20 cellular contexts compared by ENCODE assay signal in the genomic region with DNA sequence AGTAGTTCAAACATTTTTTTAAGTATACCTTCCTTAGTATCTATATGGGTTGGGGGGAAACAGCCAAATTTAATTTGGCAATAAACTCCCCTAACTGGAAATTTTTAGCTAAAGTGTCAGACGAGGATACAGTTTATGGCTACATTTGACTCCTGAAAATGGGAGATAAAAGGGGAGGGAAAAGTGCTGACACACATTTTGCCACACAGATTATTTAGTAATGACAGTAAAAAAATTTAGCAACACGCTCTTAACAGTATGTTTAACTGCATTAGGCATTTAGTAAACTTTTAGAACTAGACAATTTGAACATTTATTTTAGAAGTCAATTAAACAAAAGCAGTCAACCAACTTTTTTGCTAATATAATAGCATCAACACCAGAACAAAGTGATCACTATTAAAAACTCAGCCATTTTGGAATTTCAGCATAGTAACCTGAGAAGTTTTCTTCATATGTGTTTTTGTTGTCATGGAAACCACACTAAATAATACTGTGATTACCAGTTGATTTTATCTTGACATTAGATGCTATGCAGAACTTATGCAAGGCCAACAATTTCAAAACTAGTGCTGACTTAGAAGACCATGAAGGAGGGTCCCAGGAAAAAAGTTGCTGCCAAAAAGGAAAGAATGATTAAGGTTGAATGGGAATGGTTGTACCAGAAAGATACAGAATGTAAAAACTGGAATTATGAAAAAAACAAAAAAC. TPM values are rescaled to one million over a fixed set of nuclear protein-coding genes. Genes with fewer than 3 reads are reported as not detected.
DNase-seq lines count a peak whose midpoint lies in the region; ATAC-seq and TF ChIP-seq lines count a peak whose summit lies in the region.
"Had no signal": no experiment of that assay in that cellular context is flagged by ENCODE, and none has a peak within 500 bp of the region (broad histone marks: within the 10 kb centered on the region; RNA-seq: fewer than 3 reads in every experiment).

No MANE protein-coding gene starts in this region.

- H3K79me2 ChIP-seq in mammary epithelial cell (ENCODE audit: insufficient read depth, low read length), result no peaks in the 10 kb centered on the region

- H3K4me2 ChIP-seq in mammary epithelial cell (ENCODE audit: insufficient read depth, low read depth, low read length), result no peak overlapping the region

- H3K9me3 Mint-ChIP-seq in CD8-positive, alpha-beta T cell, result no peaks in the 10 kb centered on the region
- H3K9me3 Mint-ChIP-seq: activated B cell treated with CpG ODN at 0.5 μM for 24 hours, nephron had no signal

- no peak overlapping the region for H3K4me3 ChIP-seq in CD8-positive, alpha-beta T cell (ENCODE audit: low read depth, low read length)
- H3K4me3 ChIP-seq in mammary epithelial cell (replicated peaks in 1 of 3; ENCODE audit: insufficient read depth in 1 of 3, low read depth in 2 of 3, low read length in 3 of 3), result no peak overlapping the region
- no peak overlapping the region for H3K4me3 ChIP-seq in esophagus muscularis mucosa
- no peak overlapping the region for H3K4me3 ChIP-seq in gastrocnemius medialis

- CTCF ChIA-PET in CD8-positive, alpha-beta T cell (lab: Charles Lee), result no interaction called here
- CTCF ChIA-PET in mammary epithelial cell (lab: Charles Lee; ENCODE audit: low non-redundant PET), result no interaction called here

- H3K9ac ChIP-seq in mammary epithelial cell (ENCODE audit: insufficient read depth, low read length), result no peak overlapping the region

- H4K20me1 ChIP-seq in mammary epithelial cell (ENCODE audit: insufficient read depth, low read length), result no peaks in the 10 kb centered on the region

- in situ Hi-C loops in mammary epithelial cell (cut with MboI; ENCODE audit: low sequenced_read_pairs in 2 of 2), result no loop called here
- in situ Hi-C loops in gastrocnemius medialis (cut with MboI; ENCODE audit: low sequenced_read_pairs in 4 of 4), result no loop called here

- H3K36me3 Mint-ChIP-seq in CD8-positive, alpha-beta T cell, result peaks cover 76% of the 10 kb centered on the region
- H3K36me3 Mint-ChIP-seq: activated CD8-positive, alpha-beta memory T cell treated with anti-CD3 and anti-CD28 coated beads, Interleukin-2, amount 10 ng/mL, durations not matched to agents 7 days and 5 days had no signal

- H2AFZ ChIP-seq in mammary epithelial cell (ENCODE audit: low read depth, low read length), result no peak overlapping the region

- H3K27me3 Mint-ChIP-seq in CD8-positive, alpha-beta T cell (ENCODE audit: low read depth), result no peaks in the 10 kb centered on the region

- no TSS peak for BruUV-seq in mammary epithelial cell (replicated peaks; lab: Mats Ljungman, UMichigan)

- TF ChIP-seq EP300 in esophagus muscularis mucosa (IDR thresholded peaks at IDR 0.05), result no peak

- POLR2A ChIA-PET in CD8-positive, alpha-beta T cell (lab: Charles Lee), result no interaction called here

- intact Hi-C loops in CD8-positive, alpha-beta T cell (cut with DNase I, micrococcal nuclease), result loop anchor here in 1 of 2 experiments (5.0 kb wide), 1 partner anchor 40 kb away; no protein-coding TSS in a partner anchor
- intact Hi-C loops in mammary epithelial cell (cut with micrococcal nuclease) (no loop called here), esophagus muscularis mucosa (cut with DNase I) (no loop called here), gastrocnemius medialis (cut with DNase I; ENCODE audit: low total_unique reads) (no loop called here)

- H3K4me1 ChIP-seq in CD8-positive, alpha-beta T cell (ENCODE audit: insufficient read depth, low read length), result no peaks in the 10 kb centered on the region
- H3K4me1 ChIP-seq in mammary epithelial cell (ENCODE audit: insufficient read depth, low read length) (peaks cover 6% of the 10 kb centered on the region), esophagus muscularis mucosa (no peaks in the 10 kb centered on the region), gastrocnemius medialis (no peaks in the 10 kb centered on the region)

- dilution Hi-C loops in mammary epithelial cell (cut with HindIII; ENCODE audit: low sequenced_read_pairs), result no loop called here

- TF ChIP-seq POLR2A in esophagus muscularis mucosa (IDR thresholded peaks at IDR 0.05; ENCODE audit: low read depth) (no peak), gastrocnemius medialis (IDR thresholded peaks at IDR 0.05) (no peak)

- no peaks in the 10 kb centered on the region for H3K36me3 ChIP-seq in CD8-positive, alpha-beta T cell (ENCODE audit: insufficient read depth, low read length)
- H3K36me3 ChIP-seq in mammary epithelial cell (ENCODE audit: insufficient read depth, low read length) (no peaks in the 10 kb centered on the region), esophagus muscularis mucosa (no peaks in the 10 kb centered on the region), gastrocnemius medialis (no peaks in the 10 kb centered on the region)

- peak; percentile 47 for ATAC-seq in CD8-positive, alpha-beta T cell
- ATAC-seq in HG03354 (IDR thresholded peaks at IDR 0.05; ENCODE audit: poor library complexity, severe bottlenecking, unreplicated experiment), result no peak
- ATAC-seq in gastrocnemius medialis, result no peak
- ATAC-seq: activated CD8-positive, alpha-beta memory T cell treated with anti-CD3 and anti-CD28 coated beads, Interleukin-2, amount 10 ng/mL, durations not matched to agents 7 days and 5 days had no signal

- WGBS in mammary epithelial cell (ENCODE audit: low coverage, missing lambda C conversion rate), result 50% methylated on average over 2 of the region's 2 CpGs
- WGBS in esophagus muscularis mucosa, result 89% methylated on average over 2 of the region's 2 CpGs

- no peak for TF ChIP-seq CTCF in CD8-positive, alpha-beta T cell (IDR thresholded peaks at IDR 0.05)
- TF ChIP-seq CTCF in mammary epithelial cell (conservative IDR thresholded peaks at IDR 0.05 in 1 of 2, IDR thresholded peaks at IDR 0.05 in 1 of 2; ENCODE audit: extremely low read depth in 1 of 2, insufficient read depth in 1 of 2, low read depth in 1 of 2, low read length in 2 of 2) (no peak), esophagus muscularis mucosa (IDR thresholded peaks at IDR 0.05) (no peak), gastrocnemius medialis (IDR thresholded peaks at IDR 0.05 in 4 of 5, conservative IDR thresholded peaks at IDR 0.05 in 1 of 5) (no peak)

- H3K4me1 Mint-ChIP-seq in CD8-positive, alpha-beta T cell (ENCODE audit: low read depth), result peaks cover 11% of the 10 kb centered on the region
- H3K4me1 Mint-ChIP-seq: activated B cell treated with CpG ODN at 0.5 μM for 24 hours, nephron had no signal

- no peak overlapping the region for H3K4me3 Mint-ChIP-seq in CD8-positive, alpha-beta T cell
- H3K4me3 Mint-ChIP-seq: activated B cell treated with CpG ODN at 0.5 μM for 24 hours; activated CD8-positive, alpha-beta memory T cell treated with anti-CD3 and anti-CD28 coated beads, Interleukin-2, amount 10 ng/mL, durations not matched to agents 7 days and 5 days; nephron had no signal

- no peaks in the 10 kb centered on the region for H3K9me3 ChIP-seq in CD8-positive, alpha-beta T cell (ENCODE audit: low read length)
- H3K9me3 ChIP-seq in mammary epithelial cell (replicated peaks; ENCODE audit: insufficient read depth, low read length), result no peaks in the 10 kb centered on the region
- no peaks in the 10 kb centered on the region for H3K9me3 ChIP-seq in esophagus muscularis mucosa
- no peaks in the 10 kb centered on the region for H3K9me3 ChIP-seq in gastrocnemius medialis

- H3K27me3 ChIP-seq in CD8-positive, alpha-beta T cell (ENCODE audit: insufficient read depth, low read length), result no peaks in the 10 kb centered on the region
- H3K27me3 ChIP-seq in mammary epithelial cell (ENCODE audit: insufficient read depth, low read length), result no peaks in the 10 kb centered on the region
- no peaks in the 10 kb centered on the region for H3K27me3 ChIP-seq in esophagus muscularis mucosa
- H3K27me3 ChIP-seq in gastrocnemius medialis, result no peaks in the 10 kb centered on the region

- peak overlapping the region; percentile 47 for H3K27ac Mint-ChIP-seq in CD8-positive, alpha-beta T cell
- H3K27ac Mint-ChIP-seq: activated B cell treated with CpG ODN at 0.5 μM for 24 hours; activated CD8-positive, alpha-beta memory T cell treated with anti-CD3 and anti-CD28 coated beads, Interleukin-2, amount 10 ng/mL, durations not matched to agents 7 days and 5 days; nephron had no signal

- H3K27ac ChIP-seq in CD8-positive, alpha-beta T cell (ENCODE audit: low read depth, low read length), result no peak overlapping the region
- H3K27ac ChIP-seq in mammary epithelial cell (ENCODE audit: insufficient read depth, low read depth, low read length) (no peak overlapping the region), esophagus muscularis mucosa (replicated peaks in 1 of 4) (no peak overlapping the region), gastrocnemius medialis (no peak overlapping the region)

- no peak for DNase-seq in CD8-positive, alpha-beta T cell
- DNase-seq in NAMALWA (ENCODE audit: low spot score) (peak; percentile 5), mammary epithelial cell (peak; percentile 41), lung microvascular endothelial cell (ENCODE audit: low read depth in 2 of 2) (peak; percentile 11 to 24), esophagus muscularis mucosa (ENCODE audit: extremely low spot score) (no peak), gastrocnemius medialis (no peak)
- no peak for DNase-seq in activated effector memory CD4-positive, alpha-beta T cell treated with anti-CD3 and anti-CD28 coated beads, Interleukin-2, amount 50 U/mL, for 16 hours
- DNase-seq: activated B cell treated with CpG ODN at 0.5 μM for 24 hours; activated CD8-positive, alpha-beta memory T cell treated with anti-CD3 and anti-CD28 coated beads, Interleukin-2, amount 10 ng/mL, durations not matched to agents 7 days and 5 days; activated gamma-delta T cell treated with Interleukin-2 at 50 U/mL for 16 hours; DMS153; foreskin fibroblast; NCI-H2029; NCI-H774; stimulated activated CD4-positive, alpha-beta T cell treated with anti-CD3 and anti-CD28 coated beads, Interleukin-15, amount 100 ng/mL, for 24 hours had no signal

RNA-seq across cellular contexts. Expression of a gene that starts 47.0 kb away (rescaled TPM):
- total RNA-seq in CD8-positive, alpha-beta T cell, result 10 to 100 TPM; 76.3 to 88.3 TPM
- total RNA-seq in mammary epithelial cell (100 to 1,000 TPM; 129 to 137 TPM), lung microvascular endothelial cell (36.1 and 39.4 TPM in 2 replicates), esophagus muscularis mucosa (10 to 100 TPM; 61.0 to 74.4 (median 64.9) TPM), gastrocnemius medialis (10 to 100 TPM; 57.2 to 77.9 (median 67.3) TPM)
- polyA plus RNA-seq in mammary epithelial cell, result 169 TPM
- 71.6 TPM for polyA minus RNA-seq in mammary epithelial cell

RNA-seq across cellular contexts. Expression of a gene that starts 52.9 kb away (rescaled TPM):
- 10 to 100 TPM; 22.3 to 22.5 TPM for total RNA-seq in CD8-positive, alpha-beta T cell
- total RNA-seq in mammary epithelial cell, result under 1 TPM in 1 of 2 donors, not detected in 1; 0.17 TPM
- 0.07 TPM for polyA plus RNA-seq in mammary epithelial cell
- polyA minus RNA-seq in mammary epithelial cell, result not detected
- total RNA-seq in lung microvascular endothelial cell, result not detected in 2 replicates
- not detected for total RNA-seq in esophagus muscularis mucosa
- under 1 TPM in 1 of 4 donors, not detected in 3; 0.58 TPM for total RNA-seq in gastrocnemius medialis
- total RNA-seq: activated B cell treated with CpG ODN at 0.5 μM for 24 hours; activated CD8-positive, alpha-beta memory T cell treated with anti-CD3 and anti-CD28 coated beads, Interleukin-2, amount 10 ng/mL, durations not matched to agents 7 days and 5 days; lower leg skin; pulmonary artery endothelial cell; T-helper 1 cell treated with Interleukin-12 subunit alpha and Interleukin-12 subunit beta and Interleukin-4 antibody, amounts not matched to agents 30 ng/mL and 1 ng/mL, for 36 hours had no signal

Comparison
In these comparisons a context has a peak if more than half of its experiments do, and no peak if none do; other contexts are left out.
1. DNase-seq: peak in NAMALWA (single experiment), mammary epithelial cell (single experiment) and lung microvascular endothelial cell (2 of 2); none in CD8-positive, alpha-beta T cell (0 of 7), esophagus muscularis mucosa (single experiment), activated effector memory CD4-positive, alpha-beta T cell treated with anti-CD3 and anti-CD28 coated beads, Interleukin-2, amount 50 U/mL, for 16 hours (single experiment) and gastrocnemius medialis (0 of 2).
2. RNA of a gene that starts 52.9 kb away (total RNA-seq): 22.3 to 22.5 TPM in CD8-positive, alpha-beta T cell; 0.58 TPM in gastrocnemius medialis, 0.17 TPM in mammary epithelial cell, not detected in lung microvascular endothelial cell and not detected in esophagus muscularis mucosa; every median in the first group is over 10 times any median in the second.